Comparison of ENCODE assay signal across 1 cellular context in the genomic region with DNA sequence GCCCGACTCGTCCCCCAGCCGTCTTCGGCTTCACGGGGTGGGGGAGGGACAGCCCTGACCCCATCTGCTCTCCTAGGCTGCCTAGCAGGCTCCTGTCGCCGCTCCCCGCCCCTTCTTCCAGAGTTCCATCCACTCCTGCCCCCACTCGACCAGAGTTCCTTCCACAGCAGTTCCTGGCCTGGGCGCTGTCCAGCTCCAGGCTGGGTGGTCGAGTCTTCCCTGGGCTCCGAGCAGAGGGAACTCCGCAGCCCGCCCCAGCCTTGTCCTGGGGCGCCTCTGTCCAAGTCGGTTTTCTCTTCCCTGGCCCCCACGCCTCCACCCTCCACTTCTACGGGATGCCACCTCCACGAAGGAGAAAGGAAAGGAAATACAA.
TF ChIP-seq lines count a peak whose summit lies in the region.

No MANE protein-coding gene starts in this region.

TF ChIP-seq in A549, 52 proteins besides CTCF, POLR2A, EP300 and RAD21:
- TF ChIP-seq NFE2L2 (conservative IDR thresholded peaks at IDR 0.05; ENCODE audit: low read length) (no peak), PBX3 (IDR thresholded peaks at IDR 0.05) (no peak), ZSCAN20 (CRISPR knock-in tag; IDR thresholded peaks at IDR 0.05) (no peak), JUN (IDR thresholded peaks at IDR 0.05) (no peak)
- TF ChIP-seq, protein P1, sequence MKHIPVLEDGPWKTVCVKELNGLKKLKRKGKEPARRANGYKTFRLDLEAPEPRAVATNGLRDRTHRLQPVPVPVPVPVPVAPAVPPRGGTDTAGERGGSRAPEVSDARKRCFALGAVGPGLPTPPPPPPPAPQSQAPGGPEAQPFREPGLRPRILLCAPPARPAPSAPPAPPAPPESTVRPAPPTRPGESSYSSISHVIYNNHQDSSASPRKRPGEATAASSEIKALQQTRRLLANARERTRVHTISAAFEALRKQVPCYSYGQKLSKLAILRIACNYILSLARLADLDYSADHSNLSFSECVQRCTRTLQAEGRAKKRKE (CRISPR knock-in tag; IDR thresholded peaks at IDR 0.05; ENCODE audit: low read depth) = no peak
